Comparison of ENCODE assay signal across 16 cellular contexts in the genomic region with DNA sequence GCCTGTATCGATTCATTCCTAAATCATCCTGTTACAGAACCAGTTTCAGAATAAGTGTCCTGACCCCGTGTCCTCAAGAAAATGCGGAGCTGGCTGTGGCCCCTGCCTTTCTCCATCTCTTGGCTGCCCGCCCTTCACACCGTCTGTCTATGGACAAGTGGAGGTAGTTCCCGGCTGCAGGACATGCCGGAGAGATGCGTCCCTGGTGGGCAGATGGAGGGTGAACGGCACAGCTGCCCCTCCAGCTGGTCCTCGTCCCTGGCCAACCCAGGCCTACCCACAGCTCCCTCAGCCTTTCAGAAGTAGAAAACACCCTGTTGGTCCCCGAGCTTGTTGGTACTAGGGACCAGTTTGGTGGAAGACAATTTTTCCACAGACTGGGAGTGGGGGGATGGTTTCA.
"Had no signal": no experiment of that assay in that cellular context is flagged by ENCODE, and none has a peak within 500 bp of the region (broad histone marks: within the 10 kb centered on the region; RNA-seq: fewer than 3 reads in every experiment).

No MANE protein-coding gene starts in this region.

- H3K27ac Mint-ChIP-seq: activated naive CD4-positive, alpha-beta T cell treated with anti-CD3 and anti-CD28 coated beads, Interleukin-2, amount 10 ng/mL, durations not matched to agents 7 days and 5 days; naive thymus-derived CD8-positive, alpha-beta T cell; T-cell had no signal

- H3K9me3 Mint-ChIP-seq: activated naive CD4-positive, alpha-beta T cell treated with anti-CD3 and anti-CD28 coated beads, Interleukin-2, amount 10 ng/mL, durations not matched to agents 7 days and 5 days; naive thymus-derived CD8-positive, alpha-beta T cell; T-cell had no signal

- H3K9me3 ChIP-seq: esophagus muscularis mucosa, left ventricle myocardium inferior, mucosa of descending colon, neutrophil, upper lobe of left lung had no signal

- H3K36me3 ChIP-seq: esophagus muscularis mucosa, left ventricle myocardium inferior, neutrophil, upper lobe of left lung had no signal

- H3K4me3 Mint-ChIP-seq: activated CD8-positive, alpha-beta T cell treated with anti-CD3 and anti-CD28 coated beads, Interleukin-2, amount 10 ng/mL, durations not matched to agents 7 days and 5 days; activated naive CD4-positive, alpha-beta T cell treated with anti-CD3 and anti-CD28 coated beads, Interleukin-2, amount 10 ng/mL, durations not matched to agents 7 days and 5 days; naive thymus-derived CD8-positive, alpha-beta T cell; T-cell had no signal

- H3K27me3 Mint-ChIP-seq: activated naive CD4-positive, alpha-beta T cell treated with anti-CD3 and anti-CD28 coated beads, Interleukin-2, amount 10 ng/mL, durations not matched to agents 7 days and 5 days had no signal

- H3K27me3 ChIP-seq: upper lobe of left lung had no signal

- H3K36me3 Mint-ChIP-seq: activated naive CD4-positive, alpha-beta T cell treated with anti-CD3 and anti-CD28 coated beads, Interleukin-2, amount 10 ng/mL, durations not matched to agents 7 days and 5 days; naive thymus-derived CD8-positive, alpha-beta T cell; T-cell had no signal

- DNase-seq: activated CD8-positive, alpha-beta T cell treated with anti-CD3 and anti-CD28 coated beads, Interleukin-2, amount 10 ng/mL, durations not matched to agents 7 days and 5 days; activated naive CD4-positive, alpha-beta T cell treated with anti-CD3 and anti-CD28 coated beads, Interleukin-2, amount 10 ng/mL, durations not matched to agents 7 days and 5 days; hippocampal formation; left ventricle myocardium inferior; small intestine; stimulated activated CD4-positive, alpha-beta T cell treated with anti-CD3 and anti-CD28 coated beads, Interleukin-4, amount 100 ng/mL, for 4 hours; stimulated activated CD8-positive, alpha-beta memory T cell treated with anti-CD3 and anti-CD28 coated beads, Interleukin-4, amount 100 ng/mL, for 48 hours; stimulated activated naive CD4-positive, alpha-beta T cell treated with Interleukin-2 at 50 U/mL for 16 hours; T-cell; T-helper 9 cell had no signal

- ATAC-seq: activated CD8-positive, alpha-beta T cell treated with anti-CD3 and anti-CD28 coated beads, Interleukin-2, amount 10 ng/mL, durations not matched to agents 7 days and 5 days; mucosa of descending colon; naive thymus-derived CD8-positive, alpha-beta T cell; T-cell had no signal

- H3K4me3 ChIP-seq: esophagus muscularis mucosa, left ventricle myocardium inferior, mucosa of descending colon, SK-N-MC, upper lobe of left lung had no signal

- H3K4me1 Mint-ChIP-seq: T-cell had no signal
